In genomic region chr20:57048027-57048869, GRCh38 we compare ENCODE assay signal across 8 cellular contexts.
A peak's percentile ranks its signal among the peaks of the same experiment; 100 is the strongest.
DNase-seq lines count a peak whose midpoint lies in the region; ATAC-seq and TF ChIP-seq lines count a peak whose summit lies in the region.

No MANE protein-coding gene starts in this region.

- H3K4me1 Mint-ChIP-seq in H9, result peaks cover 0 to 14% of the 10 kb centered on the region in 2 experiments; a peak in 2 of 4 replicates

- no peak overlapping the region; a peak in 1 of 5 replicates for H3K4me3 Mint-ChIP-seq in H9

- no peaks in the 10 kb centered on the region for H3K79me1 ChIP-seq in H9 (ENCODE audit: insufficient read depth, low read depth, low read length, poor library complexity, severe bottlenecking)

- no peaks in the 10 kb centered on the region for H3K23me2 ChIP-seq in H9 (ENCODE audit: insufficient read length, low read depth, low read length, poor library complexity, severe bottlenecking)

- no peak overlapping the region for H3T11ph ChIP-seq in H9 (ENCODE audit: low read length)

- no peak overlapping the region for H2BK120ac ChIP-seq in H9 (ENCODE audit: low read depth, low read length, poor library complexity, severe bottlenecking)

- H4K5ac ChIP-seq in H9 (ENCODE audit: insufficient read length, low read depth, low read length), result no peak overlapping the region

- no peak overlapping the region for H3K56ac ChIP-seq in H9 (ENCODE audit: insufficient read length, low read depth, low read length)

- H3K23ac ChIP-seq in H9 (ENCODE audit: insufficient read length, low read depth, low read length), result no peak overlapping the region

- TF ChIP-seq CTCF in DND-41 (IDR thresholded peaks at IDR 0.05; ENCODE audit: borderline replicate concordance, extremely low read depth, low read length, poor library complexity, severe bottlenecking), result peak; percentile 82
- peak; percentile 86 for TF ChIP-seq CTCF in H9 (conservative IDR thresholded peaks at IDR 0.05)
- TF ChIP-seq CTCF in gastroesophageal sphincter (IDR thresholded peaks at IDR 0.05), result peak in 3 of 4 experiments; percentile 18 to 67 (median 54)

- no peaks in the 10 kb centered on the region for H3K36me3 ChIP-seq in DND-41 (ENCODE audit: insufficient read depth, low read length)
- H3K36me3 ChIP-seq in gastroesophageal sphincter, result no peaks in the 10 kb centered on the region

- no peak overlapping the region for H3K4me2 ChIP-seq in DND-41 (ENCODE audit: insufficient read depth, low read length)
- no peak overlapping the region for H3K4me2 ChIP-seq in H9 (ENCODE audit: insufficient read depth, insufficient read length, low read length)

- no peak overlapping the region for H3K9ac ChIP-seq in DND-41 (ENCODE audit: low read depth, low read length)
- no peak overlapping the region for H3K9ac ChIP-seq in H9 (ENCODE audit: extremely low read depth, insufficient read length, low read length)

- no peak overlapping the region for H3K4ac ChIP-seq in H9 (ENCODE audit: low read depth, low read length)

- DNase-seq in DND-41 (peak; percentile 41), H9 (peak; percentile 76), SKM-1 (lab: John Stamatoyannopoulos, UW; ENCODE audit: unreplicated experiment) (peak; percentile 23), NCI-H2107 treated with DMSO at 0.1 percent for 48 hours (lab: John Stamatoyannopoulos, UW; ENCODE audit: unreplicated experiment) (no peak)
- peak; percentile 7 to 30 for DNase-seq in stimulated activated CD4-positive, alpha-beta T cell treated with anti-CD3 and anti-CD28 coated beads, Interleukin-2, amount 100 ng/mL, for 48 hours
- no peak for DNase-seq in effector CD4-positive, alpha-beta T cell

- H3K4me3 ChIP-seq in DND-41 (ENCODE audit: low read depth in 1 of 2, low read length in 2 of 2), result no peak overlapping the region
- H3K4me3 ChIP-seq in gastroesophageal sphincter, result no peak overlapping the region

- no CpG with 5 or more reads among the region's 14 CpGs for WGBS in H9 (ENCODE audit: extremely low coverage, insufficient read length, low lambda C conversion rate)
- WGBS in gastroesophageal sphincter (ENCODE audit: low coverage in 1 of 2), 2 donors, result 62% methylated on average over 8 of the region's 14 CpGs; no CpG with 5 or more reads in 1 of the 2 donors

- no peaks in the 10 kb centered on the region for H4K20me1 ChIP-seq in DND-41 (ENCODE audit: insufficient read depth, low read length)
- no peaks in the 10 kb centered on the region for H4K20me1 ChIP-seq in H9 (ENCODE audit: control insufficient read depth, insufficient read depth, insufficient read length)

- H3K36me3 Mint-ChIP-seq in H9 (ENCODE audit: insufficient read depth in 1 of 3, low read depth in 3 of 3), result no peaks in the 10 kb centered on the region

- H4K91ac ChIP-seq in H9 (ENCODE audit: insufficient read length, low read depth, low read length), result no peak overlapping the region

- no peak overlapping the region for H3K27ac Mint-ChIP-seq in H9

- H2BK12ac ChIP-seq in H9 (ENCODE audit: insufficient read length, low read depth, low read length), result no peak overlapping the region

- no peak overlapping the region for H4K8ac ChIP-seq in H9 (replicated peaks; ENCODE audit: insufficient read length, low read depth, low read length)

- no peak overlapping the region for H2BK5ac ChIP-seq in H9 (ENCODE audit: insufficient read length, low read length)

- peak; percentile 76 for ATAC-seq in DND-41 (ENCODE audit: insufficient read depth, low read depth)
- no peak for ATAC-seq in gastroesophageal sphincter
- no peak for ATAC-seq in HG03097 (IDR thresholded peaks at IDR 0.05; ENCODE audit: low FRiP score, unreplicated experiment)

- H3K9me3 ChIP-seq in DND-41 (ENCODE audit: insufficient read depth, low read length, severe bottlenecking) (no peaks in the 10 kb centered on the region), H9 (ENCODE audit: control insufficient read depth, low read depth, low read length) (no peaks in the 10 kb centered on the region), gastroesophageal sphincter (peaks cover 0 to 6% (median 0%) of the 10 kb centered on the region in 3 donors)

- H3K79me2 ChIP-seq in DND-41 (ENCODE audit: insufficient read depth, low read length) (no peaks in the 10 kb centered on the region), H9 (ENCODE audit: insufficient read depth, low read length) (no peaks in the 10 kb centered on the region)

- H3K27me3 Mint-ChIP-seq in H9 (ENCODE audit: low read depth), result peaks cover 3% of the 10 kb centered on the region; the same call in 1 of the 2 replicates

- no peak overlapping the region for H3K18ac ChIP-seq in H9 (ENCODE audit: insufficient read length, low read depth, low read length)

- no peaks in the 10 kb centered on the region; a peak in 1 of 5 replicates for H3K9me3 Mint-ChIP-seq in H9

- no peak for TF ChIP-seq EP300 in gastroesophageal sphincter (IDR thresholded peaks at IDR 0.05)

- no peak overlapping the region for H2AK5ac ChIP-seq in H9 (ENCODE audit: insufficient read length, low read length)

- no peak overlapping the region for H2BK20ac ChIP-seq in H9 (ENCODE audit: low read depth, low read length, poor library complexity, severe bottlenecking)

- H3K27ac ChIP-seq in DND-41 (ENCODE audit: low read length), result no peak overlapping the region
- no peak overlapping the region for H3K27ac ChIP-seq in H9 (ENCODE audit: insufficient read length, low read depth, low read length)
- H3K27ac ChIP-seq in gastroesophageal sphincter, result no peak overlapping the region

- H2AFZ ChIP-seq in DND-41 (ENCODE audit: low read depth, low read length) (no peak overlapping the region), H9 (ENCODE audit: low read length) (no peak overlapping the region)

- H3K27me3 ChIP-seq in DND-41 (ENCODE audit: insufficient read depth, low read length, poor library complexity) (peaks cover 17% of the 10 kb centered on the region), H9 (ENCODE audit: insufficient read depth, low read length) (no peaks in the 10 kb centered on the region), gastroesophageal sphincter (peaks cover 12% of the 10 kb centered on the region)

- no peak for TF ChIP-seq POLR2A in gastroesophageal sphincter (IDR thresholded peaks at IDR 0.05)

- H2BK15ac ChIP-seq in H9 (ENCODE audit: low read depth, low read length), result no peak overlapping the region

- H3K4me1 ChIP-seq in DND-41 (ENCODE audit: insufficient read depth, low read length) (no peaks in the 10 kb centered on the region), H9 (ENCODE audit: insufficient read depth, low read length) (no peaks in the 10 kb centered on the region), gastroesophageal sphincter (peaks cover 0 to 11% (median 0%) of the 10 kb centered on the region in 3 donors)

- no peak overlapping the region for H3K14ac ChIP-seq in H9 (ENCODE audit: insufficient read depth, low read length)

Comparison
In these comparisons a context has a peak if more than half of its experiments do, and no peak if none do; other contexts are left out.
1. DNase-seq: peak in DND-41 (single experiment), H9 (single experiment), SKM-1 (single experiment) and stimulated activated CD4-positive, alpha-beta T cell treated with anti-CD3 and anti-CD28 coated beads, Interleukin-2, amount 100 ng/mL, for 48 hours (2 of 2); none in NCI-H2107 treated with DMSO at 0.1 percent for 48 hours (single experiment) and effector CD4-positive, alpha-beta T cell (single experiment).
2. Peak in every context shown above with its lines, with median percentiles within 50 percentile points of each other: CTCF ChIP-seq.